Comparison of ENCODE assay signal across 15 cellular contexts in genomic region chr17:15996322-15996721, GRCh38. TPM values are rescaled to one million over a fixed set of nuclear protein-coding genes. Genes with fewer than 3 reads are reported as not detected.
DNase-seq lines count a peak whose midpoint lies in the region; ATAC-seq, FAIRE-seq and TF ChIP-seq lines count a peak whose summit lies in the region.
"Had no signal": no experiment of that assay in that cellular context is flagged by ENCODE, and none has a peak within 500 bp of the region (broad histone marks: within the 10 kb centered on the region; RNA-seq: fewer than 3 reads in every experiment).

No MANE protein-coding gene starts in this region.

- H3K9me3 ChIP-seq in A549: peaks cover 3% of the 10 kb centered on the region

- no peak for TF ChIP-seq POLR2A in A549 (IDR thresholded peaks at IDR 0.05; ENCODE audit: low read length)

- DNase-seq in A549 (ENCODE audit: low read depth in 1 of 2, low spot score in 1 of 2) (no peak), CD14-positive monocyte (ENCODE audit: low spot score) (no peak), RWPE1 (ENCODE audit: low spot score) (no peak), ecto neural progenitor cell (ENCODE audit: low spot score) (peak; percentile 17), HEK293T (ENCODE audit: extremely low spot score) (no peak)
- DNase-seq in activated CD4-positive, CD25-positive, alpha-beta regulatory T cell treated with anti-CD3 and anti-CD28 coated beads, Interleukin-2, amount 50 U/mL, for 72 hours: no peak
- DNase-seq: CD4-positive, CD25-positive, alpha-beta regulatory T cell; DMS53; GF-D8; GOT3 had no signal

- TF ChIP-seq EP300 in A549 (IDR thresholded peaks at IDR 0.05): no peak

- intact Hi-C loops in CD14-positive monocyte (cut with micrococcal nuclease): loop anchor here (5.0 kb wide), 5 partner anchors 44 to 734 kb away; partner anchors contain the start of gene ADORA2B (in 1 of the 2)

- no peak overlapping the region for H3K4me3 Mint-ChIP-seq in CD14-positive monocyte
- H3K4me3 Mint-ChIP-seq: IgD-negative memory B cell had no signal

- H3K27me3 Mint-ChIP-seq in CD14-positive monocyte (ENCODE audit: low read depth in 3 of 3): peaks cover 0 to 3% (median 2%) of the 10 kb centered on the region in 3 donors
- H3K27me3 Mint-ChIP-seq: CD4-positive, CD25-positive, alpha-beta regulatory T cell; IgD-negative memory B cell had no signal

- FAIRE-seq in A549 (lab: Jason Lieb, UNC): no peak
- FAIRE-seq: A204.1 had no signal

- H3K27ac Mint-ChIP-seq in CD14-positive monocyte: peak overlapping the region in 6 of 7 donors; percentile 25 to 98 (median 78)

- H3K4me1 ChIP-seq in A549: peaks cover 10% of the 10 kb centered on the region; the same call in 1 of the 3 replicates

- peaks cover 0 to 3% (median 0%) of the 10 kb centered on the region in 7 donors for H3K9me3 Mint-ChIP-seq in CD14-positive monocyte
- H3K9me3 Mint-ChIP-seq: CD4-positive, CD25-positive, alpha-beta regulatory T cell; IgD-negative memory B cell had no signal

- H3K27ac ChIP-seq in A549: no peak overlapping the region
- H3K27ac ChIP-seq in RWPE1: 0 out of 2 replicates have a peak overlapping the region, but pooled peaks have one; percentile 6

- POLR2A ChIA-PET in A549 (lab: Yijun Ruan, JAX): no interaction called here
- POLR2A ChIA-PET in RWPE1 (lab: Yijun Ruan, JAX; ENCODE audit: low non-redundant PET): no interaction called here
- POLR2A ChIA-PET in HEK293T (lab: Yijun Ruan, JAX): interaction anchor here (0.9 to 4.7 kb wide), 2 partner anchors 9 to 49 kb away, joined by 3 to 74 read pairs; partner anchors contain the start of gene ADORA2B

- peaks cover 11 to 31% of the 10 kb centered on the region in 2 donors for H3K36me3 Mint-ChIP-seq in CD14-positive monocyte

- TF ChIP-seq RAD21 in A549 (conservative IDR thresholded peaks at IDR 0.05 in 1 of 2, IDR thresholded peaks at IDR 0.05 in 1 of 2): no peak

- H3K4me2 ChIP-seq in A549: no peak overlapping the region

- ATAC-seq in A549 (no peak), HG03025 (IDR thresholded peaks at IDR 0.05; ENCODE audit: low FRiP score, unreplicated experiment) (no peak), HG03280 (IDR thresholded peaks at IDR 0.05; ENCODE audit: unreplicated experiment) (no peak)

- H3K4me1 Mint-ChIP-seq in CD14-positive monocyte: peaks cover 64% of the 10 kb centered on the region

- TF ChIP-seq CTCF in A549 (IDR thresholded peaks at IDR 0.05) (no peak), CD14-positive monocyte (IDR thresholded peaks at IDR 0.05) (no peak), RWPE1 (conservative IDR thresholded peaks at IDR 0.05; ENCODE audit: low read depth) (no peak)

- 77% methylated on average over 6 of the region's 6 CpGs for WGBS in A549 (ENCODE audit: missing lambda C conversion rate)

- no peak overlapping the region for H3K4me3 ChIP-seq in A549
- H3K4me3 ChIP-seq: HAP-1 had no signal

- CTCF ChIA-PET in A549 (lab: Yijun Ruan, JAX): interaction anchor here (0.6 to 7.7 kb wide), 9 partner anchors 22 to 773 kb away, joined by 3 to 105 read pairs (median 4); partner anchors contain the start of gene ADORA2B
- CTCF ChIA-PET in RWPE1 (lab: Yijun Ruan, JAX): interaction anchor here (0.9 to 1.8 kb wide), 3 partner anchors 14 to 51 kb away, joined by 3 to 5 read pairs (median 3); partner anchors contain the start of gene ADORA2B
- CTCF ChIA-PET in HEK293T (lab: Yijun Ruan, JAX): interaction anchor here (0.7 to 1.5 kb wide), 2 partner anchors 51 to 80 kb away, joined by 4 to 5 read pairs; partner anchors contain the start of gene ADORA2B

TF ChIP-seq in A549, 52 proteins besides CTCF, POLR2A, EP300 and RAD21:
- no peak for TF ChIP-seq FOSB (CRISPR knock-in tag; IDR thresholded peaks at IDR 0.05)
- TF ChIP-seq CEBPB (IDR thresholded peaks at IDR 0.05): peak; percentile 95 to 96

TF ChIP-seq in HEK293T, 16 proteins besides CTCF, POLR2A, EP300 and RAD21:
- TF ChIP-seq ARNT (IDR thresholded peaks at IDR 0.05) (no peak), ZNF384 (IDR thresholded peaks at IDR 0.05) (no peak), BHLHE40 (IDR thresholded peaks at IDR 0.05; ENCODE audit: borderline replicate concordance) (no peak), LEF1 (IDR thresholded peaks at IDR 0.05; ENCODE audit: borderline replicate concordance) (no peak), PKNOX1 (IDR thresholded peaks at IDR 0.05) (no peak), HDGF (IDR thresholded peaks at IDR 0.05; ENCODE audit: borderline replicate concordance) (no peak), SUZ12 (IDR thresholded peaks at IDR 0.05) (no peak), L3MBTL2 (conservative IDR thresholded peaks at IDR 0.05) (no peak), NFRKB (IDR thresholded peaks at IDR 0.05) (no peak), SP1 (IDR thresholded peaks at IDR 0.05) (no peak), FOXM1 (IDR thresholded peaks at IDR 0.05; ENCODE audit: borderline replicate concordance) (no peak), ELF4 (IDR thresholded peaks at IDR 0.05) (no peak), TARDBP (IDR thresholded peaks at IDR 0.05) (no peak), FOXA1 (IDR thresholded peaks at IDR 0.05) (no peak), FOXK2 (IDR thresholded peaks at IDR 0.05) (no peak), CTBP1 (IDR thresholded peaks at IDR 0.05; ENCODE audit: borderline replicate concordance) (no peak)

RNA-seq across cellular contexts. Expression of gene ZSWIM7, which starts 3.2 kb away (rescaled TPM):
- polyA plus RNA-seq in A549 (2011; rRNA removed) (65.5 and 72.7 TPM in 2 replicates), A549 (2017; fragmentation: RNase III; extraction: RNeasy Plus Mini Kit Qiagen cat#74134 plus additional on column Dnase treatment) (56.1 to 62.9 TPM (median 60.0 TPM) in 3 replicates), CD14-positive monocyte (10 to 100 TPM; 67.1 to 70.1 TPM)
- 69.6 and 76.1 TPM in 2 replicates for polyA plus RNA-seq in A549 (2012; cell fraction: cytosol; rRNA removed)
- polyA plus RNA-seq in A549 (2012; cell fraction: nucleus; rRNA removed): 33.4 and 40.0 TPM in 2 replicates
- polyA minus RNA-seq in A549 (2011; rRNA and poly(A)+ RNA removed): 17.1 and 24.2 TPM in 2 replicates

RNA-seq across cellular contexts. Expression of gene TTC19, which starts 3.3 kb away (rescaled TPM):
- polyA plus RNA-seq in A549 (2011; rRNA removed) (16.6 and 23.6 TPM in 2 replicates), A549 (2017; fragmentation: RNase III; extraction: RNeasy Plus Mini Kit Qiagen cat#74134 plus additional on column Dnase treatment) (30.3 to 33.7 TPM (median 31.3 TPM) in 3 replicates), CD14-positive monocyte (10 to 100 TPM; 20.6 to 22.2 TPM)
- polyA plus RNA-seq in A549 (2012; cell fraction: cytosol; rRNA removed): 7.5 and 11.9 TPM in 2 replicates
- 14.8 and 21.5 TPM in 2 replicates for polyA plus RNA-seq in A549 (2012; cell fraction: nucleus; rRNA removed)
- polyA minus RNA-seq in A549 (2011; rRNA and poly(A)+ RNA removed): 19.2 and 20.5 TPM in 2 replicates

RNA-seq across cellular contexts. Expression of gene ADORA2B, which starts 51.4 kb away (rescaled TPM):
- 10.2 and 14.4 TPM in 2 replicates for polyA plus RNA-seq in A549 (2011; rRNA removed)
- 6.1 and 8.5 TPM in 2 replicates for polyA plus RNA-seq in A549 (2012; cell fraction: cytosol; rRNA removed)
- 7.3 and 7.9 TPM in 2 replicates for polyA plus RNA-seq in A549 (2012; cell fraction: nucleus; rRNA removed)
- polyA plus RNA-seq in A549 (2017; fragmentation: RNase III; extraction: RNeasy Plus Mini Kit Qiagen cat#74134 plus additional on column Dnase treatment): 5.7 to 6.3 TPM (median 6.2 TPM) in 3 replicates
- polyA minus RNA-seq in A549 (2011; rRNA and poly(A)+ RNA removed): 10.2 and 14.4 TPM in 2 replicates
- polyA plus RNA-seq in CD14-positive monocyte: 1 to 10 TPM; 4.4 to 6.4 TPM
